Comparison of ENCODE assay signal across 26 cellular contexts in genomic region chr17:10247806-10248334, GRCh38.
"Had no signal": no experiment of that assay in that cellular context is flagged by ENCODE, and none has a peak within 500 bp of the region (broad histone marks: within the 10 kb centered on the region; RNA-seq: fewer than 3 reads in every experiment).

No MANE protein-coding gene starts in this region.

- H2AFZ ChIP-seq: neural progenitor cell had no signal

- H3K4me3 ChIP-seq: adrenal gland, breast epithelium, esophagus squamous epithelium, lower lobe of right lung, mucosa of descending colon, neural progenitor cell, tibial nerve had no signal

- ATAC-seq: activated CD4-positive, CD25-positive, alpha-beta regulatory T cell treated with anti-CD3 and anti-CD28 coated beads, Interleukin-2, amount 50 U/mL, for 24 hours; activated CD8-positive, alpha-beta memory T cell treated with anti-CD3 and anti-CD28 coated beads, Interleukin-2, amount 10 ng/mL, durations not matched to agents 7 days and 5 days; activated CD8-positive, alpha-beta T cell treated with anti-CD3 and anti-CD28 coated beads for 36 hours; activated naive CD4-positive, alpha-beta T cell treated with anti-CD3 and anti-CD28 coated beads, Interleukin-2, amount 50 U/mL, for 72 hours; mucosa of descending colon; naive thymus-derived CD8-positive, alpha-beta T cell; stimulated activated naive CD8-positive, alpha-beta T cell treated with anti-CD3 and anti-CD28 coated beads, Interleukin-15, amount 100 ng/mL, for 72 hours; T-cell had no signal

- H3K27ac ChIP-seq: adrenal gland, breast epithelium, esophagus squamous epithelium, lower lobe of right lung, neural progenitor cell, tibial nerve, VCaP had no signal

- FAIRE-seq: astrocyte, colon, kidney, urothelium cell line had no signal

- H3K9me3 ChIP-seq: adrenal gland, breast epithelium, esophagus squamous epithelium, lower lobe of right lung, mucosa of descending colon, tibial nerve had no signal

- H3K36me3 ChIP-seq: adrenal gland, breast epithelium, esophagus squamous epithelium, lower lobe of right lung, neural progenitor cell, tibial nerve had no signal

- H3K27me3 ChIP-seq: adrenal gland, breast epithelium, esophagus squamous epithelium, neural progenitor cell, tibial nerve had no signal

- H3K4me1 ChIP-seq: adrenal gland, breast epithelium, neural progenitor cell had no signal

- H3K9ac ChIP-seq: neural progenitor cell had no signal

- DNase-seq: activated CD4-positive, alpha-beta T cell treated with anti-CD3 and anti-CD28 coated beads, Interleukin-2, amount 10 ng/mL, durations not matched to agents 7 days and 5 days; activated CD8-positive, alpha-beta memory T cell treated with anti-CD3 and anti-CD28 coated beads, Interleukin-2, amount 10 ng/mL, durations not matched to agents 7 days and 5 days; activated CD8-positive, alpha-beta T cell treated with anti-CD3 and anti-CD28 coated beads for 36 hours; activated gamma-delta T cell; activated T-cell treated with anti-CD3 and anti-CD28 coated beads for 4 hours; esophagus squamous epithelium; foreskin fibroblast; kidney; lower lobe of right lung; mesendoderm; mucosa of descending colon; naive thymus-derived CD8-positive, alpha-beta T cell; retina; stimulated activated CD4-positive, alpha-beta T cell treated with anti-CD3 and anti-CD28 coated beads, Interleukin-1b, Interleukin-23, amount 100 ng/mL, for 48 hours; stimulated activated naive CD8-positive, alpha-beta T cell treated with anti-CD3 and anti-CD28 coated beads, Interleukin-15, amount 100 ng/mL, for 72 hours; T-cell had no signal

- H3K4me2 ChIP-seq: neural progenitor cell had no signal
